8 cellular contexts compared by ENCODE assay signal in the genomic region with DNA sequence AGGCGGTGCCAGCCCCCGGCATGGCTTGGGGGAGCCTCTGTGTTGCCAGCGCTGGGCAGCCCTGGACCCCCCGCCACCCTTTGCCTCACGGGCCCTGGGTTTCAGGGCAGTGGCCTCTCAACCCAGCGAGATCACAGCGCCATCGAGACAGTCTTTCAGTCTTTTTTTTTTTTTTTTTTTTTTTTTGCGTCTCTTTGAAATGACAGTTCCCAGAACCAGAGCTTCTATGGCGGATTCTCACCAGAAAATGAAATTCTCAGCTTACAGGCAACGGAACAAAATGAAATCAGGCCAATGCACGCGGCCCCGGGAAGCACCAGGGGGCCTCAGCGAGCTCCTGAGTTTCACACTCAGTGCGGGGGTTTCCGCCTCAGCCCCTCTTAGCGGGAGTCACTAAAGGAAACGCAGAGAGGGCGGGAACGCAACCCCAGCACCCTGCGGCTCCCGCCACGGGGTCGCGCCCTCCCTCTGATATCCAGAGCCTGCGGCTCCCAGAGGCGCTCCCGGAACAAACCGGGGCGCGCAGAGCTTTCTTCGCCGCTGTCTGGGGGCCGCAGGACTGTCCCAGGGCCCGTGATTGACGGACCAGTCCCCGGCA. TPM values are rescaled to one million over a fixed set of nuclear protein-coding genes. Genes with fewer than 3 reads are reported as not detected.
DNase-seq lines count a peak whose midpoint lies in the region; ATAC-seq and TF ChIP-seq lines count a peak whose summit lies in the region.

No MANE protein-coding gene starts in this region.

- H3K4me1 Mint-ChIP-seq in IgD-negative memory B cell = peaks cover 2 to 5% (median 3%) of the 10 kb centered on the region in 3 donors
- peaks cover 2% of the 10 kb centered on the region for H3K4me1 Mint-ChIP-seq in activated naive CD8-positive, alpha-beta T cell treated with anti-CD3 and anti-CD28 coated beads, Interleukin-2, amount 10 ng/mL, durations not matched to agents 7 days and 5 days

- no peaks in the 10 kb centered on the region for H3K36me3 Mint-ChIP-seq in IgD-negative memory B cell
- no peaks in the 10 kb centered on the region for H3K36me3 Mint-ChIP-seq in activated naive CD8-positive, alpha-beta T cell treated with anti-CD3 and anti-CD28 coated beads, Interleukin-2, amount 10 ng/mL, durations not matched to agents 7 days and 5 days

- peaks cover 31% of the 10 kb centered on the region for H3K4me1 ChIP-seq in cardiac muscle cell (ENCODE audit: low read depth)
- peaks cover 0 to 68% (median 52%) of the 10 kb centered on the region in 4 donors for H3K4me1 ChIP-seq in tibial nerve

- H3K27me3 ChIP-seq in cardiac muscle cell (peaks cover 26% of the 10 kb centered on the region), tibial nerve (no peaks in the 10 kb centered on the region)

- ATAC-seq in SK-N-SH treated with all-trans-retinoic acid at 6 μM for 48 hours (peak; percentile 50), HG02623 (IDR thresholded peaks at IDR 0.05; ENCODE audit: unreplicated experiment) (no peak)
- peak; percentile 79 for ATAC-seq in activated naive CD8-positive, alpha-beta T cell treated with anti-CD3 and anti-CD28 coated beads, Interleukin-2, amount 10 ng/mL, durations not matched to agents 7 days and 5 days (ENCODE audit: low read depth)

- peak; percentile 89 for DNase-seq in ELR (ENCODE audit: low read depth)
- peak; percentile 80 for DNase-seq in activated naive CD8-positive, alpha-beta T cell treated with anti-CD3 and anti-CD28 coated beads, Interleukin-2, amount 10 ng/mL, durations not matched to agents 7 days and 5 days
- DNase-seq in cardiac muscle cell (ENCODE audit: low read depth in 1 of 2, low spot score in 1 of 2) = peak; percentile 88 to 93
- peak in 6 of 10 donors; percentile 36 to 93 (median 55) for DNase-seq in posterior cingulate gyrus
- DNase-seq in tibial nerve (ENCODE audit: low spot score in 2 of 2) = peak; percentile 70 to 80

- no peaks in the 10 kb centered on the region for H3K36me3 ChIP-seq in cardiac muscle cell
- H3K36me3 ChIP-seq in tibial nerve = no peaks in the 10 kb centered on the region

- TF ChIP-seq CTCF in cardiac muscle cell (IDR thresholded peaks at IDR 0.05; ENCODE audit: low read depth, low read length) (peak; percentile 81), tibial nerve (IDR thresholded peaks at IDR 0.05) (peak; percentile 68 to 81 (median 77))

- H3K27ac Mint-ChIP-seq in IgD-negative memory B cell = no peak overlapping the region
- H3K27ac Mint-ChIP-seq in activated naive CD8-positive, alpha-beta T cell treated with anti-CD3 and anti-CD28 coated beads, Interleukin-2, amount 10 ng/mL, durations not matched to agents 7 days and 5 days = peak overlapping the region; percentile 73

- H3K27me3 Mint-ChIP-seq in IgD-negative memory B cell = peaks cover 27% of the 10 kb centered on the region
- peaks cover 36% of the 10 kb centered on the region for H3K27me3 Mint-ChIP-seq in activated naive CD8-positive, alpha-beta T cell treated with anti-CD3 and anti-CD28 coated beads, Interleukin-2, amount 10 ng/mL, durations not matched to agents 7 days and 5 days

- peak overlapping the region; percentile 70 to 93 (median 84) for H3K4me3 Mint-ChIP-seq in IgD-negative memory B cell
- H3K4me3 Mint-ChIP-seq in activated naive CD8-positive, alpha-beta T cell treated with anti-CD3 and anti-CD28 coated beads, Interleukin-2, amount 10 ng/mL, durations not matched to agents 7 days and 5 days = peak overlapping the region; percentile 86

- no peak overlapping the region for H3K27ac ChIP-seq in cardiac muscle cell
- H3K27ac ChIP-seq in tibial nerve = peak overlapping the region; percentile 88 to 98 (median 92)

- TF ChIP-seq POLR2A in tibial nerve (IDR thresholded peaks at IDR 0.05) = peak in 1 of 2 donors; percentile 33

- TF ChIP-seq EP300 in tibial nerve (IDR thresholded peaks at IDR 0.05) = peak in 1 of 2 donors; percentile 48

- H3K4me3 ChIP-seq in cardiac muscle cell (peak overlapping the region; percentile 34), tibial nerve (peak overlapping the region; percentile 38 to 56 (median 53))

- intact Hi-C loops in posterior cingulate gyrus (cut with DNase I) = no loop called here

- POLR2A ChIA-PET in activated naive CD8-positive, alpha-beta T cell treated with anti-CD3 and anti-CD28 coated beads, Interleukin-2, amount 10 ng/mL, durations not matched to agents 7 days and 5 days (lab: Charles Lee) = interaction anchor here (0.6 to 1.0 kb wide), 7 partner anchors 27 to 660 kb away, joined by 3 to 7 read pairs (median 6); no protein-coding TSS in a partner anchor

- WGBS in tibial nerve, 2 donors = 0 to 1% methylated on average over 20 to 32 of the region's 38 CpGs

- no peaks in the 10 kb centered on the region for H3K9me3 Mint-ChIP-seq in IgD-negative memory B cell
- H3K9me3 Mint-ChIP-seq in activated naive CD8-positive, alpha-beta T cell treated with anti-CD3 and anti-CD28 coated beads, Interleukin-2, amount 10 ng/mL, durations not matched to agents 7 days and 5 days = no peaks in the 10 kb centered on the region

- no peaks in the 10 kb centered on the region for H3K9me3 ChIP-seq in cardiac muscle cell (ENCODE audit: low read depth)
- no peaks in the 10 kb centered on the region for H3K9me3 ChIP-seq in tibial nerve

TF ChIP-seq in SK-N-SH treated with all-trans-retinoic acid at 6 μM for 48 hours, 23 proteins besides CTCF, POLR2A, EP300 and RAD21:
- TF ChIP-seq SNAI2 (CRISPR knock-in tag; IDR thresholded peaks at IDR 0.05) = no peak
- no peak for TF ChIP-seq ZNF565 (CRISPR knock-in tag; conservative IDR thresholded peaks at IDR 0.05; ENCODE audit: low read depth)
- TF ChIP-seq TCF4 (CRISPR knock-in tag; IDR thresholded peaks at IDR 0.05; ENCODE audit: borderline replicate concordance) = no peak
- no peak for TF ChIP-seq ZNF70 (CRISPR knock-in tag; IDR thresholded peaks at IDR 0.05)
- TF ChIP-seq, protein P1, sequence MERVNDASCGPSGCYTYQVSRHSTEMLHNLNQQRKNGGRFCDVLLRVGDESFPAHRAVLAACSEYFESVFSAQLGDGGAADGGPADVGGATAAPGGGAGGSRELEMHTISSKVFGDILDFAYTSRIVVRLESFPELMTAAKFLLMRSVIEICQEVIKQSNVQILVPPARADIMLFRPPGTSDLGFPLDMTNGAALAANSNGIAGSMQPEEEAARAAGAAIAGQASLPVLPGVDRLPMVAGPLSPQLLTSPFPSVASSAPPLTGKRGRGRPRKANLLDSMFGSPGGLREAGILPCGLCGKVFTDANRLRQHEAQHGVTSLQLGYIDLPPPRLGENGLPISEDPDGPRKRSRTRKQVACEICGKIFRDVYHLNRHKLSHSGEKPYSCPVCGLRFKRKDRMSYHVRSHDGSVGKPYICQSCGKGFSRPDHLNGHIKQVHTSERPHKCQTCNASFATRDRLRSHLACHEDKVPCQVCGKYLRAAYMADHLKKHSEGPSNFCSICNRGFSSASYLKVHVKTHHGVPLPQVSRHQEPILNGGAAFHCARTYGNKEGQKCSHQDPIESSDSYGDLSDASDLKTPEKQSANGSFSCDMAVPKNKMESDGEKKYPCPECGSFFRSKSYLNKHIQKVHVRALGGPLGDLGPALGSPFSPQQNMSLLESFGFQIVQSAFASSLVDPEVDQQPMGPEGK (CRISPR knock-in tag; IDR thresholded peaks at IDR 0.05; ENCODE audit: borderline replicate concordance) = 0 out of 2 replicates have a peak, but pooled peaks have one; percentile 35
- TF ChIP-seq OSR1 (CRISPR knock-in tag; IDR thresholded peaks at IDR 0.05) = no peak

RNA-seq across cellular contexts. Expression of a gene that starts 8.0 kb away (rescaled TPM):
- not detected for polyA plus RNA-seq in IgD-negative memory B cell
- total RNA-seq in activated naive CD8-positive, alpha-beta T cell treated with anti-CD3 and anti-CD28 coated beads, Interleukin-2, amount 10 ng/mL, durations not matched to agents 7 days and 5 days = 1 to 10 TPM; 3.5 to 3.8 TPM
- total RNA-seq in cardiac muscle cell = 499 and 605 TPM in 2 replicates
- 245 and 279 TPM in 2 replicates for polyA plus RNA-seq in cardiac muscle cell
- 100 to 1,000 TPM; 356 to 669 (median 427) TPM for total RNA-seq in tibial nerve

Comparison
In these comparisons a context has a peak if more than half of its experiments do, and no peak if none do; other contexts are left out.
1. RNA of a gene that starts 8.0 kb away (total RNA-seq): 499 to 605 TPM in cardiac muscle cell and 356 to 669 TPM in tibial nerve; 3.5 to 3.8 TPM in activated naive CD8-positive, alpha-beta T cell treated with anti-CD3 and anti-CD28 coated beads, Interleukin-2, amount 10 ng/mL, durations not matched to agents 7 days and 5 days; every median in the first group is over 10 times any median in the second.
2. Peak in every context shown above with its lines, with median percentiles within 50 percentile points of each other: DNase-seq.